In the genomic region with DNA sequence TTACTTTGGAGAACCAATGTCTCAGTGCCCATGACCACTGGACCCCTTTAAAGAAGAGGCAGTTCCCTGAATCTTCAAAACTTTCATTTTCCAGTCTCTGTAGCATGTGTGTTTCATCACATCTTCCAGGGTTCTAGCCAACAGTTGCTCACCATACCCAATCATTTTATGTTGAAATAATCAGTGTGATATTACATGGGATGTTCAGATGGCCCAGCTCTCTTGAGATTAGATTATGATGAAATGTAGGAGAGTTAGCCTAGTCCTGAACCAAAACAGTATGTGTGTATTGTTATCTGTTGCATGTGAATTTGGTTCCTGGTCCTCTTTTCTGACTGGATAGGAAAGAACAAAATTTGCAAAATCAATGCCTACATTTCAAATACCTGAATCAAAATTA, we compare ENCODE assay signal across 8 cellular contexts.
"Had no signal": no experiment of that assay in that cellular context is flagged by ENCODE, and none has a peak within 500 bp of the region (broad histone marks: within the 10 kb centered on the region; RNA-seq: fewer than 3 reads in every experiment).

No MANE protein-coding gene starts in this region.

- H3K27ac ChIP-seq: GM23248, HL-60 had no signal

- H3K4me1 ChIP-seq: HAP-1 had no signal

- DNase-seq: GM23248, GOT3, H7, HFFc6 had no signal

- ATAC-seq: HCT116, HepG2 had no signal
